1 cellular context compared by ENCODE assay signal in the genomic region with DNA sequence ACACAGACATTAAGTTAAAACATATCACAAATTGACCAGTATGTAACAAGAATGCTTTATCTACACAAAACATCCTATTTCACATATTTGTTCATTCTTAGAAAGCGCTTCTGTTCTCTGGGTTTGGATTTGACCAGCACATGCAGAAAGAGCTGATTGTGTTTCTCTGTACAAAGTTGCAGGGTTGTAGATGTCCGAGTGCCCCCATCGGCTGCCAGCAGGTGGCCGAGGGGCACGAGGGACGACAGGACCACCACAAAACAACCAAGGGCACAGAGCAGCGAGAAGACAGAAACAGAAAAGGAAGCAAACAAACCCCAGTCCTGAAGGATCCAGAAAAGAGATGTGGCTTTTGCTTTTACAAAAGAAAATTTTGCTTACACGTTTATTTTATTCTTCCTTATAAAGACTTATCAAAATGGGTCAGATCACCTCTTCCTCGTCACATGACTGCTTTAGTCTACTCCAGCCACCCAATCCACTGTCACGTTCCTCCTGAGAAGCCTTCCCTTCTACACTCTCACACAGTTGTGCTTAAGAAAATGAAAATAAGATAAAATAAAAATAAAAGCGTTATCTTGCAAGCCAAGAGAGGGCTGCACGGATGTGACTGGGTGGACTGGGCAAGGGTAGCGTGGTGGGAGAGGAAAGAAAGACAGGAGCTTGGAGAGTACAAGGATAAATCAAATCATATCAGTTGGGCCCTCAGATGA.
TF ChIP-seq lines count a peak whose summit lies in the region.

No MANE protein-coding gene starts in this region.

TF ChIP-seq in SK-N-SH, 30 proteins besides CTCF, POLR2A, EP300 and RAD21 (continued from another document):
- no peak for TF ChIP-seq CHD2 (IDR thresholded peaks at IDR 0.05; ENCODE audit: low read length, partially characterized antibody)
- TF ChIP-seq, protein P1, sequence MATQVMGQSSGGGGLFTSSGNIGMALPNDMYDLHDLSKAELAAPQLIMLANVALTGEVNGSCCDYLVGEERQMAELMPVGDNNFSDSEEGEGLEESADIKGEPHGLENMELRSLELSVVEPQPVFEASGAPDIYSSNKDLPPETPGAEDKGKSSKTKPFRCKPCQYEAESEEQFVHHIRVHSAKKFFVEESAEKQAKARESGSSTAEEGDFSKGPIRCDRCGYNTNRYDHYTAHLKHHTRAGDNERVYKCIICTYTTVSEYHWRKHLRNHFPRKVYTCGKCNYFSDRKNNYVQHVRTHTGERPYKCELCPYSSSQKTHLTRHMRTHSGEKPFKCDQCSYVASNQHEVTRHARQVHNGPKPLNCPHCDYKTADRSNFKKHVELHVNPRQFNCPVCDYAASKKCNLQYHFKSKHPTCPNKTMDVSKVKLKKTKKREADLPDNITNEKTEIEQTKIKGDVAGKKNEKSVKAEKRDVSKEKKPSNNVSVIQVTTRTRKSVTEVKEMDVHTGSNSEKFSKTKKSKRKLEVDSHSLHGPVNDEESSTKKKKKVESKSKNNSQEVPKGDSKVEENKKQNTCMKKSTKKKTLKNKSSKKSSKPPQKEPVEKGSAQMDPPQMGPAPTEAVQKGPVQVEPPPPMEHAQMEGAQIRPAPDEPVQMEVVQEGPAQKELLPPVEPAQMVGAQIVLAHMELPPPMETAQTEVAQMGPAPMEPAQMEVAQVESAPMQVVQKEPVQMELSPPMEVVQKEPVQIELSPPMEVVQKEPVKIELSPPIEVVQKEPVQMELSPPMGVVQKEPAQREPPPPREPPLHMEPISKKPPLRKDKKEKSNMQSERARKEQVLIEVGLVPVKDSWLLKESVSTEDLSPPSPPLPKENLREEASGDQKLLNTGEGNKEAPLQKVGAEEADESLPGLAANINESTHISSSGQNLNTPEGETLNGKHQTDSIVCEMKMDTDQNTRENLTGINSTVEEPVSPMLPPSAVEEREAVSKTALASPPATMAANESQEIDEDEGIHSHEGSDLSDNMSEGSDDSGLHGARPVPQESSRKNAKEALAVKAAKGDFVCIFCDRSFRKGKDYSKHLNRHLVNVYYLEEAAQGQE (IDR thresholded peaks at IDR 0.05; ENCODE audit: low read depth, low read length), result no peak
- TF ChIP-seq POLR2AphosphoS5 (IDR thresholded peaks at IDR 0.05; ENCODE audit: low read depth, low read length), result no peak
- TF ChIP-seq MEF2A (IDR thresholded peaks at IDR 0.05; ENCODE audit: borderline replicate concordance, low read depth), result no peak
- TF ChIP-seq NFIC (IDR thresholded peaks at IDR 0.05; ENCODE audit: borderline replicate concordance), result no peak
- no peak for TF ChIP-seq JUND (IDR thresholded peaks at IDR 0.05)
- no peak for TF ChIP-seq YY1 (IDR thresholded peaks at IDR 0.05; ENCODE audit: low read depth)
- no peak for TF ChIP-seq TCF12 (IDR thresholded peaks at IDR 0.05)
- no peak for TF ChIP-seq RFX5 (IDR thresholded peaks at IDR 0.05; ENCODE audit: low read length)
- no peak for TF ChIP-seq ELF1 (IDR thresholded peaks at IDR 0.05)
- TF ChIP-seq SIN3A (IDR thresholded peaks at IDR 0.05; ENCODE audit: borderline replicate concordance, low read depth, low read length), result no peak
- no peak for TF ChIP-seq TEAD4 (IDR thresholded peaks at IDR 0.05; ENCODE audit: borderline replicate concordance, insufficient read depth)
- TF ChIP-seq, protein P2, sequence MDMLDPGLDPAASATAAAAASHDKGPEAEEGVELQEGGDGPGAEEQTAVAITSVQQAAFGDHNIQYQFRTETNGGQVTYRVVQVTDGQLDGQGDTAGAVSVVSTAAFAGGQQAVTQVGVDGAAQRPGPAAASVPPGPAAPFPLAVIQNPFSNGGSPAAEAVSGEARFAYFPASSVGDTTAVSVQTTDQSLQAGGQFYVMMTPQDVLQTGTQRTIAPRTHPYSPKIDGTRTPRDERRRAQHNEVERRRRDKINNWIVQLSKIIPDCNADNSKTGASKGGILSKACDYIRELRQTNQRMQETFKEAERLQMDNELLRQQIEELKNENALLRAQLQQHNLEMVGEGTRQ (IDR thresholded peaks at IDR 0.05; ENCODE audit: borderline replicate concordance, low read depth, low read length), result no peak
- TF ChIP-seq, protein P3, sequence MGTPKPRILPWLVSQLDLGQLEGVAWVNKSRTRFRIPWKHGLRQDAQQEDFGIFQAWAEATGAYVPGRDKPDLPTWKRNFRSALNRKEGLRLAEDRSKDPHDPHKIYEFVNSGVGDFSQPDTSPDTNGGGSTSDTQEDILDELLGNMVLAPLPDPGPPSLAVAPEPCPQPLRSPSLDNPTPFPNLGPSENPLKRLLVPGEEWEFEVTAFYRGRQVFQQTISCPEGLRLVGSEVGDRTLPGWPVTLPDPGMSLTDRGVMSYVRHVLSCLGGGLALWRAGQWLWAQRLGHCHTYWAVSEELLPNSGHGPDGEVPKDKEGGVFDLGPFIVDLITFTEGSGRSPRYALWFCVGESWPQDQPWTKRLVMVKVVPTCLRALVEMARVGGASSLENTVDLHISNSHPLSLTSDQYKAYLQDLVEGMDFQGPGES (IDR thresholded peaks at IDR 0.05; ENCODE audit: low read depth, low read length), result no peak
- no peak for TF ChIP-seq RXRA (IDR thresholded peaks at IDR 0.05; ENCODE audit: borderline replicate concordance, low read depth)
- no peak for TF ChIP-seq FOSL2 (IDR thresholded peaks at IDR 0.05; ENCODE audit: borderline replicate concordance, low read depth)
